8 cellular contexts compared by ENCODE assay signal in the genomic region with DNA sequence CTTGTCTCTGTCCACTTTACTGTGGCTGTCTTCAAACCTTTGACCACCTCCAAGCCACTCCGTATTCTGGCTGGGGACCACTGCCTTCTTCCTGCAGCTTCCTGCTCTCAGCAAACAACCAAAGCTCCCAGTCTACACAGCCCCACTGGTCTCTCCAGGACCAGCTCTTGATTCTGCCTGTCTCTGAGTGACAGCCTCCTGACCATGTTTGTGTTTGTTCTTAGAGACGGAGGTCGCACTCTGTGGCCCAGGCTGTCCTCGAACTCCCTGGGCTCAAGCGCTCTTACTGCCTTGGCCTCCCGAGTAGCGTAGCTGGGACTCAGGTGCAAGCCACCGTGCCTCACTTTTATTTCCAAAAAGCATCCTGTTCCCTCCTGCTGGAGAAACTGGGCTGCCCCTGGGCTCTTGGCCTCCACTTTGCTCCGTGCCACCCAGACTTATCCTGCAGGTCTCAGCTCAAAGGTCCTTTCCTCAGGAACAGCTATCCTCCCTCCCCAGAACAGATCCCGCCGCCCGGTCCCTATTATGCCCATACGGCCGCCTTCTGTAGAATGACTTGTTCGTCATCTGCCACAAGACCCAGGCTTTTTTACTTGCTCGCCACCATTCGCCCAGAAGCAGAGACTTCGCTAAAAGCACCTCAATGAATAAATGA. TPM values are rescaled to one million over a fixed set of nuclear protein-coding genes. Genes with fewer than 3 reads are reported as not detected.
DNase-seq lines count a peak whose midpoint lies in the region; ATAC-seq and TF ChIP-seq lines count a peak whose summit lies in the region.

No MANE protein-coding gene starts in this region.

- peak overlapping the region; percentile 46 for H3K4me3 ChIP-seq in astrocyte of the cerebellum (ENCODE audit: low read depth, low read length)
- H3K4me3 ChIP-seq in transverse colon = peak overlapping the region in 3 of 4 donors; percentile 74 to 86 (median 77)

- whole genome bisulfite sequencing in transverse colon (ENCODE audit: low coverage in 1 of 2), 2 donors = 48 to 74% methylated on average over 8 to 18 of the region's 18 CpGs

- H3K36me3 ChIP-seq in transverse colon = no peaks in the 10 kb centered on the region

- peaks cover 57% of the 10 kb centered on the region for H3K4me1 Mint-ChIP-seq in activated naive CD4-positive, alpha-beta T cell treated with anti-CD3 and anti-CD28 coated beads, Interleukin-2, amount 10 ng/mL, durations not matched to agents 7 days and 5 days
- H3K4me1 Mint-ChIP-seq in memory B cell = peaks cover 33% of the 10 kb centered on the region

- H3K9me3 ChIP-seq in transverse colon = no peaks in the 10 kb centered on the region

- H3K27ac Mint-ChIP-seq in activated naive CD4-positive, alpha-beta T cell treated with anti-CD3 and anti-CD28 coated beads, Interleukin-2, amount 10 ng/mL, durations not matched to agents 7 days and 5 days = peak overlapping the region; percentile 99
- peak overlapping the region; percentile 97 for H3K27ac Mint-ChIP-seq in memory B cell

- intact Hi-C loops in transverse colon (cut with DNase I; ENCODE audit: low total_unique reads) = no loop called here

- no peaks in the 10 kb centered on the region for H3K9me3 Mint-ChIP-seq in activated naive CD4-positive, alpha-beta T cell treated with anti-CD3 and anti-CD28 coated beads, Interleukin-2, amount 10 ng/mL, durations not matched to agents 7 days and 5 days
- H3K9me3 Mint-ChIP-seq in memory B cell = no peaks in the 10 kb centered on the region

- CTCF ChIA-PET in activated naive CD4-positive, alpha-beta T cell treated with anti-CD3 and anti-CD28 coated beads, Interleukin-2, amount 10 ng/mL, durations not matched to agents 7 days and 5 days (lab: Charles Lee) = interaction anchor here (1.4 to 3.2 kb wide), 3 partner anchors 9 to 24 kb away, joined by 7 to 28 read pairs (median 21); no protein-coding TSS in a partner anchor

- peak overlapping the region; percentile 98 to 100 (median 100) for H3K27ac ChIP-seq in transverse colon

- peaks cover 21% of the 10 kb centered on the region for H3K36me3 Mint-ChIP-seq in activated naive CD4-positive, alpha-beta T cell treated with anti-CD3 and anti-CD28 coated beads, Interleukin-2, amount 10 ng/mL, durations not matched to agents 7 days and 5 days
- peaks cover 11% of the 10 kb centered on the region for H3K36me3 Mint-ChIP-seq in memory B cell

- peak overlapping the region; percentile 96 for H3K4me3 Mint-ChIP-seq in activated naive CD4-positive, alpha-beta T cell treated with anti-CD3 and anti-CD28 coated beads, Interleukin-2, amount 10 ng/mL, durations not matched to agents 7 days and 5 days
- peak overlapping the region; percentile 97 for H3K4me3 Mint-ChIP-seq in memory B cell

- no peak for TF ChIP-seq POLR2A in transverse colon (IDR thresholded peaks at IDR 0.05)

- H3K27me3 ChIP-seq in transverse colon = no peaks in the 10 kb centered on the region

- H3K4me1 ChIP-seq in transverse colon = peaks cover 45 to 54% (median 49%) of the 10 kb centered on the region in 4 donors

- no peak for TF ChIP-seq CTCF in astrocyte of the cerebellum (IDR thresholded peaks at IDR 0.05; ENCODE audit: low read depth, low read length, missing control alignments)
- TF ChIP-seq CTCF in transverse colon (IDR thresholded peaks at IDR 0.05) = no peak

- TF ChIP-seq EP300 in transverse colon (IDR thresholded peaks at IDR 0.05; ENCODE audit: low read depth) = no peak

- in situ Hi-C loops in astrocyte of the cerebellum (cut with HindIII; ENCODE audit: low sequenced_read_pairs) = no loop called here
- in situ Hi-C loops in transverse colon (cut with MboI; ENCODE audit: low pct_ligation_motif_present in 1 of 4, low pct_unique_long_range_greater_than_20kb in 1 of 4, low sequenced_read_pairs in 3 of 4) = no loop called here
- in situ Hi-C loops in ACHN (cut with HindIII; ENCODE audit: low pct_ligation_motif_present, low pct_unique_long_range_greater_than_20kb, low sequenced_read_pairs) = no loop called here

- H3K27me3 Mint-ChIP-seq in activated naive CD4-positive, alpha-beta T cell treated with anti-CD3 and anti-CD28 coated beads, Interleukin-2, amount 10 ng/mL, durations not matched to agents 7 days and 5 days = no peaks in the 10 kb centered on the region
- H3K27me3 Mint-ChIP-seq in memory B cell = no peaks in the 10 kb centered on the region

- ATAC-seq in memory B cell (ENCODE audit: low read depth) = no peak
- ATAC-seq in GM18498 (IDR thresholded peaks at IDR 0.05; ENCODE audit: unreplicated experiment) = no peak

- DNase-seq in activated naive CD4-positive, alpha-beta T cell treated with anti-CD3 and anti-CD28 coated beads, Interleukin-2, amount 10 ng/mL, durations not matched to agents 7 days and 5 days = no peak
- DNase-seq in activated naive CD4-positive, alpha-beta T cell treated with Interleukin-2 at 50 U/mL for 16 hours = no peak
- DNase-seq in astrocyte of the cerebellum (ENCODE audit: low read depth) = no peak
- DNase-seq in memory B cell (ENCODE audit: low spot score in 2 of 2) = no peak
- no peak for DNase-seq in transverse colon
- no peak for DNase-seq in NK-92 treated with Interleukin-12 subunit alpha and Interleukin-12 subunit beta, amount 100 ng/mL, for 24 hours (lab: John Stamatoyannopoulos, UW)
- DNase-seq in ACHN = no peak

RNA-seq across cellular contexts. Expression of a gene that starts 9.1 kb away (rescaled TPM):
- total RNA-seq in transverse colon = 10 to 100 TPM; 13.7 to 27.7 (median 20.9) TPM

RNA-seq across cellular contexts. Expression of a gene that starts 54.4 kb away (rescaled TPM):
- 100 to 1,000 TPM in 1 of 4 donors, 10 to 100 TPM in 3; 41.0 to 148 (median 70.0) TPM for total RNA-seq in transverse colon

RNA-seq across cellular contexts. Expression of a gene that starts 55.5 kb away (rescaled TPM):
- total RNA-seq in transverse colon = 10 to 100 TPM in 2 of 4 donors, 1 to 10 TPM in 2; 3.0 to 18.9 (median 14.4) TPM
